ENCODE assay signal across 27 cellular contexts in genomic region chr21:31636874-31637273, GRCh38.
"Had no signal": no experiment of that assay in that cellular context is flagged by ENCODE, and none has a peak within 500 bp of the region (broad histone marks: within the 10 kb centered on the region; RNA-seq: fewer than 3 reads in every experiment).

No MANE protein-coding gene starts in this region.

- H3K36me3 ChIP-seq: colonic mucosa, esophagus muscularis mucosa, esophagus squamous epithelium, gastrocnemius medialis, gastroesophageal sphincter, heart left ventricle, heart right ventricle had no signal

- H3K4me1 ChIP-seq: colonic mucosa, esophagus muscularis mucosa, foreskin keratinocyte, gastrocnemius medialis, gastroesophageal sphincter, heart left ventricle, heart right ventricle had no signal

- H3K4me3 Mint-ChIP-seq: dendritic cell treated with granulocyte-macrophage colony-stimulating factor and Interleukin-4, amounts not matched to agents 40 ng/mL and 50 ng/mL, for 4 days; effector memory CD8-positive, alpha-beta T cell; endodermal cell had no signal

- H3K27ac ChIP-seq: colonic mucosa, coronary artery, dorsolateral prefrontal cortex, epithelial cell of prostate, esophagus muscularis mucosa, esophagus squamous epithelium, foreskin keratinocyte, gastrocnemius medialis, gastroesophageal sphincter, heart left ventricle, heart right ventricle had no signal

- H3K4me1 Mint-ChIP-seq: endodermal cell had no signal

- ATAC-seq: effector memory CD8-positive, alpha-beta T cell; esophagus mucosa; foreskin keratinocyte; gastrocnemius medialis; gastroesophageal sphincter; heart left ventricle; heart right ventricle had no signal

- FAIRE-seq: colon, endothelial cell of umbilical vein had no signal

- H3K27me3 Mint-ChIP-seq: dendritic cell treated with granulocyte-macrophage colony-stimulating factor and Interleukin-4, amounts not matched to agents 40 ng/mL and 50 ng/mL, for 4 days had no signal

- H3K4me3 ChIP-seq: colonic mucosa, coronary artery, dorsolateral prefrontal cortex, esophagus muscularis mucosa, esophagus squamous epithelium, gastrocnemius medialis, gastroesophageal sphincter, heart left ventricle, heart right ventricle had no signal

- H3K9me3 ChIP-seq: colonic mucosa, esophagus squamous epithelium, gastrocnemius medialis had no signal

- DNase-seq: colonic mucosa; cortex of kidney; dermis blood vessel endothelial cell; dorsolateral prefrontal cortex; effector CD4-positive, alpha-beta T cell; effector CD8-positive, alpha-beta T cell; effector memory CD4-positive, alpha-beta T cell; effector memory CD8-positive, alpha-beta T cell; endodermal cell; erythroblast; esophagus squamous epithelium; foreskin fibroblast; foreskin keratinocyte; foreskin melanocyte; gastrocnemius medialis; glutamatergic neuron; head of caudate nucleus; heart left ventricle; heart right ventricle had no signal

- H3K27me3 ChIP-seq: colonic mucosa, dorsolateral prefrontal cortex, esophagus muscularis mucosa, esophagus squamous epithelium, foreskin keratinocyte, gastrocnemius medialis, gastroesophageal sphincter, heart left ventricle, heart right ventricle had no signal

- H3K27ac Mint-ChIP-seq: dendritic cell treated with granulocyte-macrophage colony-stimulating factor and Interleukin-4, amounts not matched to agents 40 ng/mL and 50 ng/mL, for 4 days; effector memory CD8-positive, alpha-beta T cell; endodermal cell had no signal
